ENCODE assay signal across 9 cellular contexts in the genomic region with DNA sequence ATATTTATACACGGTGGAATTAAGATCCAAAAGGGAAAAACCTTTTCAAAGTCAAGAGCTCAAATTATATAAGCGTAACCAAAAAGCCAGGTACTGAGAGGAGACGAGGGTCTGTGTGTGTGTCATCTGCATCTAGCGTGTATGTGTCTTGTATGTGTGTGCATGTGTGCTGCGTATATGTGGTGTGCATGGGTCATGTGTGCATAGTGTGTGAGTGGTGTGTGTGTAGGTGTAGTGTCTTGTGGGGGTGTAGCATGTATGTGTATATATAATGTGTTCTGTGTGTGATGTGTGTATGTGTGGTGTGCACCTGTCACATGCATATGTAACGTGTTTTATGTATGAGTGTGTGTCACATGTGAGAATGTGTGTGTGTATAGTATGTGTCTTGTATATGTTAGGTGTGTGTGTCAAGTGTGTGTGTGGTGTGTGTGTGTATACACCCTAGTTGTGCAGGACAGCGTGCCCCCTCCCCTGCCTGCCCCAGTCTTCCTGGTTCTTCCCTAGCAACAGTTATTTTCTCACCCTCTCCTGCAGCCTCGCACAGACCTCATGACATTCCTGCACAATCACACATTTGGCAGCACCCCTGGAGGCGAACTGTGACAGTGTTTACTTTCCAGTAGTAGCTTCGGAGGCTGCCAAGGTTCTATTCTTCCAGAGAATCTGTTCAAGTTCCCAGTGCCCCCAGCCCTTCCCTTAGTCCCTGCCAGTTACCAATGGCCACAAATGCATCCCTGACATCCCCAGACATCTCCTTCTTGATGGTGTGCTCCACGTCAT. TPM values are rescaled to one million over a fixed set of nuclear protein-coding genes. Genes with fewer than 3 reads are reported as not detected.
A peak's percentile ranks its signal among the peaks of the same experiment; 100 is the strongest.
DNase-seq lines count a peak whose midpoint lies in the region; ATAC-seq, FAIRE-seq and TF ChIP-seq lines count a peak whose summit lies in the region.
"Had no signal": no experiment of that assay in that cellular context is flagged by ENCODE, and none has a peak within 500 bp of the region (broad histone marks: within the 10 kb centered on the region; RNA-seq: fewer than 3 reads in every experiment).

No MANE protein-coding gene starts in this region.

- RAD21 ChIA-PET in GM12878 (lab: Charles Lee; ENCODE audit: unreplicated experiment), result no interaction called here

- POLR2A ChIA-PET in GM12878 (lab: Charles Lee), result interaction anchor here (1.1 kb wide), 1 partner anchor 24 kb away, joined by 3 read pairs; no protein-coding TSS in a partner anchor

- no peak overlapping the region for H3K9ac ChIP-seq in GM12878 (ENCODE audit: control insufficient read depth, insufficient read depth, low read length)

- in situ Hi-C loops in GM12878 (cut with MboI), result no loop called here

- no peak overlapping the region for H3K4me3 ChIP-seq in GM12878

- DNase-seq in EL (peak; percentile 22), GM12878 (ENCODE audit: low read depth, low spot score) (no peak), left cardiac atrium (peak; percentile 70), sciatic nerve (ENCODE audit: low spot score) (no peak), KG1 (lab: John Stamatoyannopoulos, UW) (no peak)
- DNase-seq in NK-92 treated with Interleukin-12 subunit alpha and Interleukin-12 subunit beta, amount 100 ng/mL, for 24 hours (lab: John Stamatoyannopoulos, UW), result no peak
- DNase-seq: Karpas-422 had no signal

- SMC1A ChIA-PET in GM12878 (lab: Charles Lee; ENCODE audit: uncharacterized antibody, unreplicated experiment), result interaction anchor here (0.9 to 10.5 kb wide), 5 partner anchors 9 to 57 kb away, joined by 3 to 279 read pairs (median 4); no protein-coding TSS in a partner anchor

- no peaks in the 10 kb centered on the region for H3K27me3 ChIP-seq in GM12878 (replicated peaks in 1 of 2; ENCODE audit: control insufficient read depth in 2 of 2, insufficient read depth in 2 of 2, low read length in 1 of 2)

- peaks cover 25% of the 10 kb centered on the region for H3K4me1 ChIP-seq in GM12878 (ENCODE audit: control insufficient read depth, insufficient read depth, low read length)

- H3K36me3 ChIP-seq in GM12878 (ENCODE audit: control insufficient read depth in 2 of 2, insufficient read depth in 2 of 2, low read length in 1 of 2), result peaks cover 50 to 53% of the 10 kb centered on the region in 2 experiments

- no peak for TF ChIP-seq RAD21 in GM12878 (IDR thresholded peaks at IDR 0.05; ENCODE audit: insufficient read depth, low read depth, low read length)

- H3K4me2 ChIP-seq in GM12878 (ENCODE audit: control insufficient read depth, insufficient read depth), result no peak overlapping the region

- H3K27ac ChIP-seq in GM12878 (ENCODE audit: control insufficient read depth, insufficient read depth), result no peak overlapping the region

- no peak for TF ChIP-seq EP300 in GM12878 (IDR thresholded peaks at IDR 0.05; ENCODE audit: borderline replicate concordance in 1 of 2, control insufficient read depth in 1 of 2, low read depth in 2 of 2, low read length in 2 of 2)

- H2AFZ ChIP-seq in GM12878 (ENCODE audit: control insufficient read depth, low read depth, low read length), result no peak overlapping the region

- H3K9me3 ChIP-seq in GM12878 (replicated peaks; ENCODE audit: control insufficient read depth, insufficient read depth, low read length), result no peaks in the 10 kb centered on the region

- intact Hi-C loops in GM12878 (cut with micrococcal nuclease; ENCODE audit: unreplicated experiment), result no loop called here
- intact Hi-C loops in left cardiac atrium (cut with DNase I), result loop anchor here in 1 of 2 donors (2.0 kb wide), 1 partner anchor 49 kb away; no protein-coding TSS in a partner anchor
- intact Hi-C loops in sciatic nerve (cut with DNase I), result no loop called here

- 90% methylated on average over 11 of the region's 11 CpGs for WGBS in GM12878 (ENCODE audit: insufficient coverage, insufficient replicate concordance, low lambda C conversion rate, missing lambda C conversion rate)

- no TSS peak for BruUV-seq in GM12878 (replicated peaks; lab: Mats Ljungman, UMichigan)

- no peak for TF ChIP-seq CTCF in GM12878 (IDR thresholded peaks at IDR 0.05 in 2 of 3, conservative IDR thresholded peaks at IDR 0.05 in 1 of 3; ENCODE audit: control insufficient read depth in 2 of 3, extremely low read depth in 1 of 3, insufficient read depth in 1 of 3, low read depth in 3 of 3, low read length in 3 of 3)

- no peaks in the 10 kb centered on the region for H4K20me1 ChIP-seq in GM12878 (ENCODE audit: control insufficient read depth, insufficient read depth)

- peak; percentile 64 for FAIRE-seq in GM12878 (lab: Jason Lieb, UNC)

- CTCF ChIA-PET in GM12878 (lab: Yijun Ruan, JAX), result interaction anchor here (1.0 to 23.4 kb wide), 5 partner anchors 9 to 57 kb away, joined by 3 to 691 read pairs (median 4); no protein-coding TSS in a partner anchor

- TF ChIP-seq POLR2A in GM12878 (IDR thresholded peaks at IDR 0.05; ENCODE audit: low read depth, low read length), result no peak

- no peak for ATAC-seq in GM12878
- peak; percentile 72 to 76 for ATAC-seq in left cardiac atrium
- peak; percentile 9 for ATAC-seq in sciatic nerve
- no peak for ATAC-seq in GM21526 (IDR thresholded peaks at IDR 0.05; ENCODE audit: low FRiP score, unreplicated experiment)
- no peak for ATAC-seq in HG03196 (IDR thresholded peaks at IDR 0.05; ENCODE audit: unreplicated experiment)

- H3K79me2 ChIP-seq in GM12878 (ENCODE audit: control insufficient read depth, insufficient read depth, low read length), result peaks cover 6% of the 10 kb centered on the region; the same call in 1 of the 2 replicates

TF ChIP-seq in GM12878, 131 proteins besides CTCF, POLR2A, EP300 and RAD21 (continues in another document):
- TF ChIP-seq POLR2AphosphoS5 (IDR thresholded peaks at IDR 0.05; ENCODE audit: low read length), result peak; percentile 29; the same call in 1 of the 2 replicates
- TF ChIP-seq CBFB (IDR thresholded peaks at IDR 0.05; ENCODE audit: low read depth), result no peak
- TF ChIP-seq, protein P1, sequence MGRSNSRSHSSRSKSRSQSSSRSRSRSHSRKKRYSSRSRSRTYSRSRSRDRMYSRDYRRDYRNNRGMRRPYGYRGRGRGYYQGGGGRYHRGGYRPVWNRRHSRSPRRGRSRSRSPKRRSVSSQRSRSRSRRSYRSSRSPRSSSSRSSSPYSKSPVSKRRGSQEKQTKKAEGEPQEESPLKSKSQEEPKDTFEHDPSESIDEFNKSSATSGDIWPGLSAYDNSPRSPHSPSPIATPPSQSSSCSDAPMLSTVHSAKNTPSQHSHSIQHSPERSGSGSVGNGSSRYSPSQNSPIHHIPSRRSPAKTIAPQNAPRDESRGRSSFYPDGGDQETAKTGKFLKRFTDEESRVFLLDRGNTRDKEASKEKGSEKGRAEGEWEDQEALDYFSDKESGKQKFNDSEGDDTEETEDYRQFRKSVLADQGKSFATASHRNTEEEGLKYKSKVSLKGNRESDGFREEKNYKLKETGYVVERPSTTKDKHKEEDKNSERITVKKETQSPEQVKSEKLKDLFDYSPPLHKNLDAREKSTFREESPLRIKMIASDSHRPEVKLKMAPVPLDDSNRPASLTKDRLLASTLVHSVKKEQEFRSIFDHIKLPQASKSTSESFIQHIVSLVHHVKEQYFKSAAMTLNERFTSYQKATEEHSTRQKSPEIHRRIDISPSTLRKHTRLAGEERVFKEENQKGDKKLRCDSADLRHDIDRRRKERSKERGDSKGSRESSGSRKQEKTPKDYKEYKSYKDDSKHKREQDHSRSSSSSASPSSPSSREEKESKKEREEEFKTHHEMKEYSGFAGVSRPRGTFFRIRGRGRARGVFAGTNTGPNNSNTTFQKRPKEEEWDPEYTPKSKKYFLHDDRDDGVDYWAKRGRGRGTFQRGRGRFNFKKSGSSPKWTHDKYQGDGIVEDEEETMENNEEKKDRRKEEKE (IDR thresholded peaks at IDR 0.05), result no peak
- TF ChIP-seq HDGF (IDR thresholded peaks at IDR 0.05), result peak; percentile 69; the same call in 1 of the 2 replicates
- no peak for TF ChIP-seq BACH1 (IDR thresholded peaks at IDR 0.05; ENCODE audit: borderline replicate concordance)

RNA-seq across cellular contexts. Expression of a gene that starts 27.1 kb away (rescaled TPM):
- 372 and 425 TPM in 2 replicates for total RNA-seq in GM12878 (2013; cell fraction: nucleolus; rRNA removed)
- 203 and 223 TPM in 2 replicates for total RNA-seq in GM12878 (2014; rRNA removed)
- 147 and 148 TPM in 2 replicates for total RNA-seq in GM12878 (2014; rRNA removed; fragmentation: Illumina TruSeq; extraction: Trizol)
- total RNA-seq in GM12878 (2021), result 279 and 289 TPM in 2 replicates
- polyA plus RNA-seq in GM12878 (2011; ENCODE audit: low read depth), result 132 TPM
- polyA plus RNA-seq in GM12878 (2011; rRNA removed), result 156 and 178 TPM in 2 replicates
- 190 and 206 TPM in 2 replicates for polyA plus RNA-seq in GM12878 (2011; cell fraction: cytosol; rRNA removed)
- 272 and 287 TPM in 2 replicates for polyA plus RNA-seq in GM12878 (2011; cell fraction: nucleus; rRNA removed)
- polyA plus RNA-seq in GM12878 (2012), result 262 and 278 TPM in 2 replicates
- polyA plus RNA-seq in GM12878 (2014; fragmentation: Illumina TruSeq; extraction: Trizol), result 107 and 151 TPM in 2 replicates
- polyA plus RNA-seq in GM12878 (2014; fragmentation: Nextera tagmentation; extraction: Ambion mirVana), result 10 to 100 TPM in 1 of 2 experiments, 1 to 10 TPM in 1; 4.4 to 13.7 TPM
- 199 and 200 TPM in 2 replicates for polyA plus RNA-seq in GM12878 (2014; rRNA removed)
- 100 to 1,000 TPM; 112 to 117 TPM for polyA plus RNA-seq in GM12878 (2016; fragmentation: Nextera tagmentation; extraction: Ambion mirVana)
- 245 and 345 TPM in 2 replicates for polyA minus RNA-seq in GM12878 (2011; rRNA and poly(A)+ RNA removed)
- 117 and 134 TPM in 2 replicates for polyA minus RNA-seq in GM12878 (2011; cell fraction: cytosol; rRNA and poly(A)+ RNA removed)
- 165 and 259 TPM in 2 replicates for polyA minus RNA-seq in GM12878 (2011; cell fraction: nucleus; rRNA and poly(A)+ RNA removed)
- 100 to 1,000 TPM in 1 of 2 donors, 10 to 100 TPM in 1; 80.4 to 101 TPM for total RNA-seq in left cardiac atrium
- 80.2 TPM for total RNA-seq in sciatic nerve

RNA-seq across cellular contexts. Expression of a gene that starts 49.6 kb away (rescaled TPM):
- 295 and 301 TPM in 2 replicates for total RNA-seq in GM12878 (2013; cell fraction: nucleolus; rRNA removed)
- total RNA-seq in GM12878 (2014; rRNA removed) (477 and 484 TPM in 2 replicates), GM12878 (2014; rRNA removed; fragmentation: Illumina TruSeq; extraction: Trizol) (549 and 550 TPM in 2 replicates), GM12878 (2021) (528 and 542 TPM in 2 replicates), left cardiac atrium (100 to 1,000 TPM; 218 to 220 TPM), sciatic nerve (211 TPM)
- polyA plus RNA-seq in GM12878 (2011; ENCODE audit: low read depth), result 195 TPM
- polyA plus RNA-seq in GM12878 (2011; rRNA removed) (460 and 571 TPM in 2 replicates), GM12878 (2014; fragmentation: Illumina TruSeq; extraction: Trizol) (506 and 510 TPM in 2 replicates), GM12878 (2014; fragmentation: Nextera tagmentation; extraction: Ambion mirVana) (10 to 100 TPM; 44.0 to 73.1 TPM), GM12878 (2014; rRNA removed) (453 and 470 TPM in 2 replicates), GM12878 (2016; fragmentation: Nextera tagmentation; extraction: Ambion mirVana) (100 to 1,000 TPM; 280 to 291 TPM)
- polyA plus RNA-seq in GM12878 (2011; cell fraction: cytosol; rRNA removed), result 618 and 630 TPM in 2 replicates
- polyA plus RNA-seq in GM12878 (2011; cell fraction: nucleus; rRNA removed), result 407 and 532 TPM in 2 replicates
- 297 and 330 TPM in 2 replicates for polyA plus RNA-seq in GM12878 (2012)
- polyA minus RNA-seq in GM12878 (2011; rRNA and poly(A)+ RNA removed), result 634 and 706 TPM in 2 replicates
- 242 and 263 TPM in 2 replicates for polyA minus RNA-seq in GM12878 (2011; cell fraction: cytosol; rRNA and poly(A)+ RNA removed)
- 286 and 410 TPM in 2 replicates for polyA minus RNA-seq in GM12878 (2011; cell fraction: nucleus; rRNA and poly(A)+ RNA removed)

Comparison
In these comparisons a context has a peak if more than half of its experiments do, and no peak if none do; other contexts are left out.
1. DNase-seq: peak in EL (single experiment) and left cardiac atrium (single experiment); none in GM12878 (single experiment), sciatic nerve (single experiment), NK-92 treated with Interleukin-12 subunit alpha and Interleukin-12 subunit beta, amount 100 ng/mL, for 24 hours (single experiment) and KG1 (single experiment).
2. ATAC-seq: peak in left cardiac atrium (2 of 2) and sciatic nerve (single experiment); none in GM12878 (single experiment), GM21526 (single experiment) and HG03196 (single experiment).